In genomic region chr20:14948416-14948815, GRCh38 we compare ENCODE assay signal across 1 cellular context.
TF ChIP-seq lines count a peak whose summit lies in the region.

No MANE protein-coding gene starts in this region.

TF ChIP-seq in WTC11, 78 proteins besides CTCF, POLR2A, EP300 and RAD21 (continued from another document):
- no peak for TF ChIP-seq TP53 (CRISPR knock-in tag; IDR thresholded peaks at IDR 0.05)
TF ChIP-seq in WTC11: peak in this region for 0.
